Comparison of ENCODE assay signal across 25 cellular contexts in the genomic region with DNA sequence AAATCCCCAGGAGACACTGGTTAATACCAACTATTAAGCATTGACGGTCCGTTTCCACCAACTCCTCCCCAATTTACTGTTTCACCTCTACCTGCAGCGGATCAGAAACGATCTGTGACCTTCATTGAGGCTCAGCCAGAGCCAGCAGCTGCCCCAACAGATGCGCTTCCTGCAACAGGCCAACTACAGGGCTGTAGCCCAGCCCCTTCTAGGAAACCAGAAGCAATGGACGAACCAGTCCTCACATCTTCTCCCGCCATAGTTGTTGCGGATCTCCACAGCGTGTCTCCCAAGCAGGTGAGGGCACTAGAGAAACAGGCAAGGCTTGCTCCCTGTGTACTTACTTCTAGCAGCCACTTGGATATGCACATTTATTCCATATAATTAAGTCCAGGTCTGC.
"Had no signal": no experiment of that assay in that cellular context is flagged by ENCODE, and none has a peak within 500 bp of the region (broad histone marks: within the 10 kb centered on the region; RNA-seq: fewer than 3 reads in every experiment).

No MANE protein-coding gene starts in this region.

- FAIRE-seq: urothelium cell line had no signal

- H3K4me3 Mint-ChIP-seq: mesothelial cell of epicardium; naive B cell; natural killer cell; nephron progenitor cell; neural progenitor cell; stimulated activated effector memory CD8-positive, alpha-beta T cell treated with anti-CD3 and anti-CD28 coated beads, Interleukin-12 subunit alpha, Interleukin-12 subunit beta, amount 100 ng/mL, for 72 hours; stimulated activated naive CD8-positive, alpha-beta T cell treated with anti-CD3 and anti-CD28 coated beads, Interleukin-15, Interleukin-2, amounts not matched to agents 100 ng/mL and 50 ng/mL, for 24 hours had no signal

- ATAC-seq: natural killer cell; sciatic nerve; stimulated activated effector memory CD8-positive, alpha-beta T cell treated with anti-CD3 and anti-CD28 coated beads, Interleukin-12 subunit alpha, Interleukin-12 subunit beta, amount 100 ng/mL, for 72 hours; upper lobe of right lung had no signal

- H3K27ac Mint-ChIP-seq: mesothelial cell of epicardium; natural killer cell; nephron progenitor cell; neural progenitor cell; progenitor cell of endocrine pancreas; stimulated activated effector memory CD8-positive, alpha-beta T cell treated with anti-CD3 and anti-CD28 coated beads, Interleukin-12 subunit alpha, Interleukin-12 subunit beta, amount 100 ng/mL, for 72 hours; stimulated activated naive CD8-positive, alpha-beta T cell treated with anti-CD3 and anti-CD28 coated beads, Interleukin-15, Interleukin-2, amounts not matched to agents 100 ng/mL and 50 ng/mL, for 24 hours had no signal

- H3K9me3 Mint-ChIP-seq: mesothelial cell of epicardium; naive B cell; natural killer cell; nephron progenitor cell; neural progenitor cell; stimulated activated effector memory CD8-positive, alpha-beta T cell treated with anti-CD3 and anti-CD28 coated beads, Interleukin-12 subunit alpha, Interleukin-12 subunit beta, amount 100 ng/mL, for 72 hours; stimulated activated naive CD8-positive, alpha-beta T cell treated with anti-CD3 and anti-CD28 coated beads, Interleukin-15, Interleukin-2, amounts not matched to agents 100 ng/mL and 50 ng/mL, for 24 hours had no signal

- H3K27me3 ChIP-seq: neural progenitor cell, ovary, right atrium auricular region, suprapubic skin, tibial artery, upper lobe of right lung had no signal

- H3K36me3 Mint-ChIP-seq: mesothelial cell of epicardium; naive B cell; natural killer cell; neural progenitor cell; stimulated activated effector memory CD8-positive, alpha-beta T cell treated with anti-CD3 and anti-CD28 coated beads, Interleukin-12 subunit alpha, Interleukin-12 subunit beta, amount 100 ng/mL, for 72 hours had no signal

- H3K4me1 Mint-ChIP-seq: mesothelial cell of epicardium; naive B cell; natural killer cell; nephron progenitor cell; neural progenitor cell; stimulated activated effector memory CD8-positive, alpha-beta T cell treated with anti-CD3 and anti-CD28 coated beads, Interleukin-12 subunit alpha, Interleukin-12 subunit beta, amount 100 ng/mL, for 72 hours had no signal

- H3K4me2 ChIP-seq: neural progenitor cell had no signal

- H2AFZ ChIP-seq: neural progenitor cell had no signal

- H3K36me3 ChIP-seq: left ventricle myocardium inferior, neural progenitor cell, ovary, right atrium auricular region, suprapubic skin, thoracic aorta, tibial artery, upper lobe of right lung had no signal

- H3K4me1 ChIP-seq: left ventricle myocardium inferior, neural progenitor cell, right atrium auricular region, suprapubic skin, tibial artery, upper lobe of right lung had no signal

- H3K9me3 ChIP-seq: left ventricle myocardium inferior, ovary, right atrium auricular region, suprapubic skin, thoracic aorta, tibial artery, upper lobe of right lung had no signal

- H3K4me3 ChIP-seq: left ventricle myocardium inferior, lung, neural progenitor cell, ovary, right atrium auricular region, skin epidermis, suprapubic skin, thoracic aorta, tibial artery, upper lobe of right lung had no signal

- H3K9ac ChIP-seq: neural progenitor cell had no signal

- DNase-seq: hypothalamus; islet precursor cell; left ventricle myocardium inferior; mesendoderm; naive B cell; natural killer cell; nephron progenitor cell; ovary; stimulated activated CD4-positive, alpha-beta T cell treated with anti-CD3 and anti-CD28 coated beads, Interleukin-4, amount 100 ng/mL, for 24 hours; stimulated activated naive CD4-positive, alpha-beta T cell; tibial artery; trophoblast cell; upper lobe of right lung had no signal

- H3K27ac ChIP-seq: left ventricle myocardium inferior, neural progenitor cell, ovary, right atrium auricular region, skin epidermis, suprapubic skin, thoracic aorta, tibial artery, upper lobe of right lung had no signal
